Comparison of ENCODE assay signal across 9 cellular contexts in the genomic region with DNA sequence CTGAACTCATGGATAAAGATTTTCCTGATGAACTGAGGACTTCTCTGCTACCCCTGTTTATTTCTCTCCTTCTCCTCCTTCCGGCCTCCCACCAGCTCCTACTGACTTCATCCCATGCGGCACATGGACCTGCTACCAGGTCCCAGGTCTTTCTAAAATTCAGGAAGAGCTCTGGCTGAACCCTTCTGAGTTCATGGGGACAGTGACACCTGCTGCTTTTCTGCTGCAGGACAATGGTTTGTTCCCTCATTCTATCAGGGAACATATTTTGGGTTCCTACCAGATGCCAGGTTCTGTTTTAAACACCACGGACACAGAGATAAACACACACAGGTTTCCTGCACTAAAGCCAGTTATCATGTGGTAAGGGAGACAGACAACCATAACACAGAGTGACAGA.
DNase-seq lines count a peak whose midpoint lies in the region; ATAC-seq and TF ChIP-seq lines count a peak whose summit lies in the region.
"Had no signal": no experiment of that assay in that cellular context is flagged by ENCODE, and none has a peak within 500 bp of the region (broad histone marks: within the 10 kb centered on the region; RNA-seq: fewer than 3 reads in every experiment).

No MANE protein-coding gene starts in this region.

- ATAC-seq in naive thymus-derived CD4-positive, alpha-beta T cell = no peak

- peaks cover 0 to 21% of the 10 kb centered on the region in 2 donors for H3K4me1 ChIP-seq in naive thymus-derived CD4-positive, alpha-beta T cell (ENCODE audit: control insufficient read depth in 2 of 2, insufficient read depth in 2 of 2, low read length in 2 of 2)
- peaks cover 7% of the 10 kb centered on the region for H3K4me1 ChIP-seq in A673 (ENCODE audit: insufficient read depth, low read length, poor library complexity, severe bottlenecking)

- H3K27me3 ChIP-seq in naive thymus-derived CD4-positive, alpha-beta T cell (ENCODE audit: control insufficient read depth in 2 of 2, insufficient read depth in 2 of 2, low read length in 2 of 2) = no peaks in the 10 kb centered on the region
- peaks cover 7% of the 10 kb centered on the region for H3K27me3 ChIP-seq in A673 (replicated peaks; ENCODE audit: insufficient read depth, low read depth, low read length, poor library complexity)

- no peaks in the 10 kb centered on the region for H3K9me3 ChIP-seq in naive thymus-derived CD4-positive, alpha-beta T cell (ENCODE audit: control insufficient read depth in 2 of 3, low read length in 3 of 3)
- H3K9me3 ChIP-seq in A673 (ENCODE audit: low read depth, low read length, poor library complexity, severe bottlenecking) = no peaks in the 10 kb centered on the region

- POLR2A ChIA-PET in naive thymus-derived CD4-positive, alpha-beta T cell (lab: Charles Lee) = no interaction called here
- POLR2A ChIA-PET in A673 (lab: Charles Lee; ENCODE audit: low non-redundant PET) = no interaction called here

- peaks cover 11% of the 10 kb centered on the region for H3K9me3 Mint-ChIP-seq in mesothelial cell of epicardium
- H3K9me3 Mint-ChIP-seq in naive thymus-derived CD4-positive, alpha-beta T cell = peaks cover 0 to 3% (median 0%) of the 10 kb centered on the region in 11 donors

- DNase-seq in AML-193 (lab: John Stamatoyannopoulos, UW) (peak; percentile 19 to 52), LNCaP clone FGC (ENCODE audit: low read depth) (peak; percentile 19), cardiac fibroblast (ENCODE audit: low read depth in 2 of 2) (peak; percentile 2 to 33), mesothelial cell of epicardium (ENCODE audit: low spot score in 2 of 2, unreplicated experiment in 2 of 2) (no peak), RPMI8226 (no peak), NCI-H1105 treated with DMSO at 0.1 percent for 48 hours (lab: John Stamatoyannopoulos, UW) (no peak), A673 (ENCODE audit: low spot score) (no peak)
- DNase-seq in naive thymus-derived CD4-positive, alpha-beta T cell = no peak
- DNase-seq: MM.1S had no signal

- no peak overlapping the region for H3K27ac Mint-ChIP-seq in mesothelial cell of epicardium
- peak overlapping the region in 2 of 9 donors; percentile 1 to 51 for H3K27ac Mint-ChIP-seq in naive thymus-derived CD4-positive, alpha-beta T cell

- no peaks in the 10 kb centered on the region for H3K36me3 ChIP-seq in naive thymus-derived CD4-positive, alpha-beta T cell (ENCODE audit: control insufficient read depth in 2 of 3, insufficient read depth in 3 of 3, low read length in 3 of 3)
- H3K36me3 ChIP-seq in A673 (ENCODE audit: insufficient read depth, low read length, poor library complexity, severe bottlenecking) = no peaks in the 10 kb centered on the region

- BruUV-seq in A673 (replicated peaks; lab: Mats Ljungman, UMichigan) = no TSS peak

- no peak overlapping the region for H3K4me3 Mint-ChIP-seq in mesothelial cell of epicardium
- H3K4me3 Mint-ChIP-seq in naive thymus-derived CD4-positive, alpha-beta T cell = peak overlapping the region in 3 of 10 donors; percentile 22 to 72 (median 61)

- H3K27me3 Mint-ChIP-seq in mesothelial cell of epicardium (ENCODE audit: low read depth) = no peaks in the 10 kb centered on the region
- peaks cover 0 to 4% (median 0%) of the 10 kb centered on the region in 5 donors for H3K27me3 Mint-ChIP-seq in naive thymus-derived CD4-positive, alpha-beta T cell

- TF ChIP-seq CTCF in LNCaP clone FGC (IDR thresholded peaks at IDR 0.05; ENCODE audit: control insufficient read depth, extremely low read depth, insufficient read depth) (peak; percentile 73), cardiac fibroblast (IDR thresholded peaks at IDR 0.05; ENCODE audit: low read depth, low read length) (no peak), mesothelial cell of epicardium (IDR thresholded peaks at IDR 0.05; ENCODE audit: unreplicated experiment) (peak; percentile 17), A673 (conservative IDR thresholded peaks at IDR 0.05; ENCODE audit: low read depth, low read length) (no peak)

- no peak overlapping the region for H3K4me3 ChIP-seq in LNCaP clone FGC (ENCODE audit: low read depth, low read length)
- no peak overlapping the region for H3K4me3 ChIP-seq in cardiac fibroblast (replicated peaks in 1 of 2; ENCODE audit: low read depth in 2 of 2, low read length in 2 of 2)
- no peak overlapping the region for H3K4me3 ChIP-seq in naive thymus-derived CD4-positive, alpha-beta T cell (ENCODE audit: low read length)
- no peak overlapping the region for H3K4me3 ChIP-seq in A673 (ENCODE audit: low read depth, low read length, poor library complexity, severe bottlenecking)

- peaks cover 11% of the 10 kb centered on the region for H3K4me1 Mint-ChIP-seq in mesothelial cell of epicardium
- H3K4me1 Mint-ChIP-seq in naive thymus-derived CD4-positive, alpha-beta T cell = peaks cover 12 to 50% (median 31%) of the 10 kb centered on the region in 7 donors

- intact Hi-C loops in naive thymus-derived CD4-positive, alpha-beta T cell (cut with micrococcal nuclease) = loop anchor here in 1 of 2 donors (1.0 kb wide), 1 partner anchor 422 kb away; a partner anchor contains a TSS
- intact Hi-C loops in A673 (cut with micrococcal nuclease; ENCODE audit: unreplicated experiment) = no loop called here

- H3K27ac ChIP-seq in naive thymus-derived CD4-positive, alpha-beta T cell (ENCODE audit: low read depth, low read length) = no peak overlapping the region
- no peak overlapping the region for H3K27ac ChIP-seq in A673 (ENCODE audit: low read depth, low read length, poor library complexity, severe bottlenecking)

- no peaks in the 10 kb centered on the region for H3K36me3 Mint-ChIP-seq in mesothelial cell of epicardium
- H3K36me3 Mint-ChIP-seq in naive thymus-derived CD4-positive, alpha-beta T cell = peaks cover 0 to 4% (median 0%) of the 10 kb centered on the region in 5 donors

- CTCF ChIA-PET in naive thymus-derived CD4-positive, alpha-beta T cell (lab: Charles Lee) = interaction anchor here (1.0 to 1.8 kb wide), 3 partner anchors 64 to 492 kb away, joined by 3 to 4 read pairs (median 4); a partner anchor contains a TSS
- CTCF ChIA-PET in A673 (lab: Charles Lee) = no interaction called here

Comparison
In these comparisons a context has a peak if more than half of its experiments do, and no peak if none do; other contexts are left out.
1. DNase-seq: peak in AML-193 (2 of 2), LNCaP clone FGC (single experiment) and cardiac fibroblast (2 of 2); none in mesothelial cell of epicardium (0 of 2), RPMI8226 (single experiment), NCI-H1105 treated with DMSO at 0.1 percent for 48 hours (single experiment), naive thymus-derived CD4-positive, alpha-beta T cell (0 of 9) and A673 (single experiment).
2. CTCF ChIP-seq: peak in LNCaP clone FGC (single experiment) and mesothelial cell of epicardium (single experiment); none in cardiac fibroblast (single experiment) and A673 (single experiment).